ENCODE assay signal across 19 cellular contexts in the genomic region with DNA sequence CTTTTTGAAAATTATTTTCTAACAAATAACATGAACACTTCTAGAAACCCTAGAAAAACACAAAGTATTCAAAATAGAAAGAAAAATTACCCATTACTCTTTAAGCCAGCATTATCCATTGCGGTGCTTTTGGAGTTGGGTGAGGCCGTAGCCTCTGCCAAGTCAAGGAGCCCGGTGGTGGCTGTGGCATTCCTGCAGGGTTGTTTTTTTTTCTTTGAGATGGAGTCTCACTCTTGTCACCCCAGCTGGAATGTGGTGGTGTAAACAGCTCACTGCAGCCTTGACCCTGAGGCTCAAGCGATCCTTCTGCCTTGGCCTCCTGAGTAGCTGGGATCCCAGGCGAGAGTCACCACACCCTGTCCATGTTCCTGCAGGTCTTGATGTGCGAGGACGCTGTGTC. TPM values are rescaled to one million over a fixed set of nuclear protein-coding genes. Genes with fewer than 3 reads are reported as not detected.
A peak's percentile ranks its signal among the peaks of the same experiment; 100 is the strongest.
DNase-seq lines count a peak whose midpoint lies in the region; ATAC-seq and TF ChIP-seq lines count a peak whose summit lies in the region.
"Had no signal": no experiment of that assay in that cellular context is flagged by ENCODE, and none has a peak within 500 bp of the region (broad histone marks: within the 10 kb centered on the region; RNA-seq: fewer than 3 reads in every experiment).

No MANE protein-coding gene starts in this region.

- no peak overlapping the region for H3K4ac ChIP-seq in neuronal stem cell (ENCODE audit: low read length)

- no CpG with 5 or more reads among the region's 7 CpGs for WGBS in neuronal stem cell (ENCODE audit: extremely low coverage in 2 of 2, insufficient read length in 2 of 2, insufficient replicate concordance in 1 of 2), 2 donors

- H3K9ac ChIP-seq in DND-41 (ENCODE audit: low read depth, low read length) = no peak overlapping the region
- H3K9ac ChIP-seq in SK-N-MC (ENCODE audit: insufficient read length) = no peak overlapping the region
- no peak overlapping the region for H3K9ac ChIP-seq in neuronal stem cell (ENCODE audit: low read depth, low read length, poor library complexity)

- H3K9me3 ChIP-seq in DND-41 (ENCODE audit: insufficient read depth, low read length, severe bottlenecking) = no peaks in the 10 kb centered on the region
- no peaks in the 10 kb centered on the region for H3K9me3 ChIP-seq in SK-N-MC (ENCODE audit: low read depth, low read length)
- no peaks in the 10 kb centered on the region for H3K9me3 ChIP-seq in neuronal stem cell (replicated peaks in 1 of 2; ENCODE audit: control insufficient read depth in 2 of 2, insufficient read depth in 1 of 2, low read depth in 1 of 2, low read length in 2 of 2)
- H3K9me3 ChIP-seq: A549 had no signal

- ATAC-seq in DND-41 (ENCODE audit: insufficient read depth, low read depth) (no peak), HG02840 (IDR thresholded peaks at IDR 0.05; ENCODE audit: low FRiP score, unreplicated experiment) (no peak)
- ATAC-seq: A549 had no signal

- H3K4me2 ChIP-seq in DND-41 (ENCODE audit: insufficient read depth, low read length) (no peak overlapping the region), neuronal stem cell (ENCODE audit: insufficient read depth, low read length, poor library complexity, severe bottlenecking) (no peak overlapping the region)
- H3K4me2 ChIP-seq: A549 had no signal

- H2AFZ ChIP-seq in DND-41 (ENCODE audit: low read depth, low read length) (no peak overlapping the region), neuronal stem cell (ENCODE audit: low read length) (no peak overlapping the region)

- H3K27me3 ChIP-seq in DND-41 (ENCODE audit: insufficient read depth, low read length, poor library complexity) (no peaks in the 10 kb centered on the region), neuronal stem cell (ENCODE audit: control insufficient read depth in 3 of 3, insufficient read depth in 3 of 3, low read depth in 1 of 3, low read length in 3 of 3) (peaks cover 0 to under 1% (median 0%) of the 10 kb centered on the region in 3 experiments)

- H2AK5ac ChIP-seq in neuronal stem cell (ENCODE audit: low read depth, low read length) = no peak overlapping the region

- H4K8ac ChIP-seq in neuronal stem cell (ENCODE audit: low read depth, low read length) = no peak overlapping the region

- peaks cover 56% of the 10 kb centered on the region for H4K20me1 ChIP-seq in DND-41 (ENCODE audit: insufficient read depth, low read length)

- H2BK15ac ChIP-seq in neuronal stem cell (ENCODE audit: low read length) = no peak overlapping the region

- TF ChIP-seq CTCF in DND-41 (IDR thresholded peaks at IDR 0.05; ENCODE audit: borderline replicate concordance, extremely low read depth, low read length, poor library complexity, severe bottlenecking) = no peak

- no peak overlapping the region for H2BK12ac ChIP-seq in neuronal stem cell (ENCODE audit: low read length)

- H3K14ac ChIP-seq in neuronal stem cell (ENCODE audit: low read length) = no peak overlapping the region

- H3K4me3 ChIP-seq in DND-41 (ENCODE audit: low read depth in 1 of 2, low read length in 2 of 2) = no peak overlapping the region
- H3K4me3 ChIP-seq in SK-N-MC = no peak overlapping the region
- no peak overlapping the region for H3K4me3 ChIP-seq in neuronal stem cell (ENCODE audit: low read length in 2 of 2)
- H3K4me3 ChIP-seq: A549 had no signal

- H3K23ac ChIP-seq in neuronal stem cell (ENCODE audit: low read depth, low read length, poor library complexity) = peak overlapping the region; percentile 52

- H4K91ac ChIP-seq in neuronal stem cell (ENCODE audit: low read depth, low read length, poor library complexity) = no peak overlapping the region

- H2BK5ac ChIP-seq in neuronal stem cell (ENCODE audit: low read length) = no peak overlapping the region

- H3K79me2 ChIP-seq in DND-41 (ENCODE audit: insufficient read depth, low read length) = peaks cover 22% of the 10 kb centered on the region

- H3K79me1 ChIP-seq in neuronal stem cell (ENCODE audit: low read depth, low read length) = peaks cover 6% of the 10 kb centered on the region

- DNase-seq in AG08396 (ENCODE audit: low spot score) (peak; percentile 57), DND-41 (no peak), SK-N-MC (ENCODE audit: low read depth, low spot score) (no peak), neuronal stem cell (ENCODE audit: low spot score) (no peak), HuH-7.5 (ENCODE audit: low spot score) (no peak)
- no peak for DNase-seq in stimulated activated CD4-positive, alpha-beta T cell treated with anti-CD3 and anti-CD28 coated beads, Interleukin-2, amount 100 ng/mL, for 24 hours
- DNase-seq: AML-193; C1 segment of cervical spinal cord; Calu3; CD4-positive, alpha-beta T cell; DMS 273 treated with DMSO at 0.1 percent for 48 hours; EL; HCEC 1CT; HFFc6; IMR-90; KBM-7 had no signal

- H3K4me1 ChIP-seq in DND-41 (ENCODE audit: insufficient read depth, low read length) (peaks cover 27% of the 10 kb centered on the region), neuronal stem cell (ENCODE audit: control insufficient read depth in 2 of 2, insufficient read depth in 1 of 2, low read depth in 1 of 2, low read length in 2 of 2) (peaks cover 3 to 8% of the 10 kb centered on the region in 2 donors)

- no peak overlapping the region for H3K18ac ChIP-seq in neuronal stem cell (ENCODE audit: low read length)

- H3K27ac ChIP-seq in DND-41 (ENCODE audit: low read length) (0 out of 2 replicates have a peak overlapping the region, but pooled peaks have one; percentile 1), SK-N-MC (peak overlapping the region; percentile 63), neuronal stem cell (replicated peaks; ENCODE audit: low read length) (no peak overlapping the region)
- H3K27ac ChIP-seq: A549, HL-60 had no signal

- H3K36me3 ChIP-seq in DND-41 (ENCODE audit: insufficient read depth, low read length) (peaks cover 77% of the 10 kb centered on the region), SK-N-MC (ENCODE audit: insufficient read depth, low read length) (no peaks in the 10 kb centered on the region; the same call in 1 of the 2 replicates), neuronal stem cell (replicated peaks in 1 of 2; ENCODE audit: control insufficient read depth in 2 of 2, insufficient read depth in 2 of 2, low read length in 2 of 2) (peaks cover 14 to 61% of the 10 kb centered on the region in 2 donors)

- H2BK120ac ChIP-seq in neuronal stem cell (ENCODE audit: low read depth, low read length) = no peak overlapping the region

RNA-seq across cellular contexts. Expression of gene AHRR, which starts 8.2 kb away (rescaled TPM):
- 0.26 TPM for polyA plus RNA-seq in neuronal stem cell (2013, experiment 1 of 2)
- 0.28 TPM for polyA plus RNA-seq in neuronal stem cell (2013, experiment 2 of 2)

RNA-seq across cellular contexts. Expression of gene PDCD6, which starts 41.8 kb away (rescaled TPM):
- polyA plus RNA-seq in neuronal stem cell (2013, experiment 1 of 2) = 55.8 TPM
- 53.8 TPM for polyA plus RNA-seq in neuronal stem cell (2013, experiment 2 of 2)
